Comparison of ENCODE assay signal across 14 cellular contexts in the genomic region with DNA sequence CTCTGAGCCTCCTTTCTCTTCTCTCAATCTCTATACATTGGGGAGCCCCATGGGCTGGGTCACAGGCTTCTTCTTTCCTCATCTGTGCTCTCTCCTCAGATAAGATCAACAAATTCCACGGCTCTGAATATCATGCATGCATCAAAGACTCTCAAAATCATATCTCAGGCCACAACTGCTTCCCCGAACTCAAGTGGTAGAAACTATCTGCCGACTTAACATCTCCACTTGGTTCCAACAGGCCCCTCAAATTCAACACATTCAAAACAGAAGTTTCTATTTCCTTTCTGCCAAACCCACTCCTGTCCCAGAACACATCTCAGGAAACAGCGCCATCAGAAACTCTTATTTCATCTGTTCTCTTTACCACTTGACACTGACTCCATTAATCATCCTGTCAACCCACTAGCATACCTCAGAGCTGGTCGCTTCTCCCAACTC. TPM values are rescaled to one million over a fixed set of nuclear protein-coding genes. Genes with fewer than 3 reads are reported as not detected.
DNase-seq lines count a peak whose midpoint lies in the region; ATAC-seq and TF ChIP-seq lines count a peak whose summit lies in the region.
"Had no signal": no experiment of that assay in that cellular context is flagged by ENCODE, and none has a peak within 500 bp of the region (broad histone marks: within the 10 kb centered on the region; RNA-seq: fewer than 3 reads in every experiment).

No MANE protein-coding gene starts in this region.

- no peak for TF ChIP-seq EP300 in gastroesophageal sphincter (IDR thresholded peaks at IDR 0.05)

- CTCF ChIA-PET in CD8-positive, alpha-beta T cell (lab: Charles Lee) = interaction anchor here (1.5 kb wide), 2 partner anchors 8 to 31 kb away, joined by 3 to 4 read pairs; no protein-coding TSS in a partner anchor

- H3K27me3 ChIP-seq in CD8-positive, alpha-beta T cell (ENCODE audit: insufficient read depth, low read length) = no peaks in the 10 kb centered on the region
- H3K27me3 ChIP-seq in OCI-LY3 (ENCODE audit: low read depth, low read length) = no peaks in the 10 kb centered on the region
- H3K27me3 ChIP-seq in BE2C = no peaks in the 10 kb centered on the region
- no peaks in the 10 kb centered on the region for H3K27me3 ChIP-seq in gastroesophageal sphincter
- H3K27me3 ChIP-seq: BLaER1 treated with 17β-estradiol and CSF1 and Interleukin-3, amounts not matched to agents 10 nM and 100 nM had no signal

- H3K4me1 ChIP-seq in CD8-positive, alpha-beta T cell (ENCODE audit: insufficient read depth, low read length) = no peaks in the 10 kb centered on the region
- H3K4me1 ChIP-seq in OCI-LY3 (ENCODE audit: low read length) (peaks cover 42% of the 10 kb centered on the region), BE2C (no peaks in the 10 kb centered on the region), gastroesophageal sphincter (no peaks in the 10 kb centered on the region)
- H3K4me1 ChIP-seq: parathyroid adenoma had no signal

- no peak overlapping the region for H3K27ac ChIP-seq in CD8-positive, alpha-beta T cell (ENCODE audit: low read depth, low read length)
- H3K27ac ChIP-seq in OCI-LY3 (ENCODE audit: low read length) (0 out of 2 replicates have a peak overlapping the region, but pooled peaks have one; percentile 1), gastroesophageal sphincter (no peak overlapping the region)
- H3K27ac ChIP-seq: BLaER1 treated with 17β-estradiol and CSF1 and Interleukin-3, amounts not matched to agents 10 nM and 100 nM; HL-60; parathyroid adenoma; PC-9 had no signal

- peaks cover 4% of the 10 kb centered on the region; the same call in 1 of the 2 replicates for H4K20me1 ChIP-seq in OCI-LY3 (ENCODE audit: insufficient read depth, low read length)
- H4K20me1 ChIP-seq: BLaER1 treated with 17β-estradiol and CSF1 and Interleukin-3, amounts not matched to agents 10 nM and 100 nM had no signal

- TF ChIP-seq POLR2A in gastroesophageal sphincter (IDR thresholded peaks at IDR 0.05) = no peak

- no peak overlapping the region for H3K9ac ChIP-seq in OCI-LY3 (ENCODE audit: low read length)
- H3K9ac ChIP-seq: BLaER1 treated with 17β-estradiol and CSF1 and Interleukin-3, amounts not matched to agents 10 nM and 100 nM; parathyroid adenoma had no signal

- no peak for TF ChIP-seq CTCF in CD8-positive, alpha-beta T cell (IDR thresholded peaks at IDR 0.05)
- TF ChIP-seq CTCF in OCI-LY3 (IDR thresholded peaks at IDR 0.05; ENCODE audit: low read depth, low read length) (peak; percentile 12; the same call in 1 of the 2 replicates), BE2C (IDR thresholded peaks at IDR 0.05; ENCODE audit: low read depth, low read length) (no peak), gastroesophageal sphincter (IDR thresholded peaks at IDR 0.05) (no peak)

- H3K4me3 Mint-ChIP-seq in CD8-positive, alpha-beta T cell = no peak overlapping the region
- H3K4me3 Mint-ChIP-seq in effector memory CD8-positive, alpha-beta T cell = no peak overlapping the region

- H3K36me3 ChIP-seq in CD8-positive, alpha-beta T cell (ENCODE audit: insufficient read depth, low read length) = peaks cover 15% of the 10 kb centered on the region
- H3K36me3 ChIP-seq in OCI-LY3 (replicated peaks; ENCODE audit: low read depth, low read length) (peaks cover 38% of the 10 kb centered on the region), BE2C (peaks cover 14% of the 10 kb centered on the region), gastroesophageal sphincter (peaks cover 0 to 100% of the 10 kb centered on the region in 2 donors)

- H3K27ac Mint-ChIP-seq in CD8-positive, alpha-beta T cell = peak overlapping the region; percentile 38
- peak overlapping the region; percentile 3 to 86 for H3K27ac Mint-ChIP-seq in effector memory CD8-positive, alpha-beta T cell

- H3K4me2 ChIP-seq in OCI-LY3 (ENCODE audit: low read length) = peak overlapping the region; percentile 58
- H3K4me2 ChIP-seq: BLaER1 treated with 17β-estradiol and CSF1 and Interleukin-3, amounts not matched to agents 10 nM and 100 nM; PC-9 had no signal

- no peaks in the 10 kb centered on the region for H3K79me2 ChIP-seq in OCI-LY3 (ENCODE audit: low read length)
- H3K79me2 ChIP-seq: parathyroid adenoma had no signal

- peaks cover 13% of the 10 kb centered on the region for H3K4me1 Mint-ChIP-seq in CD8-positive, alpha-beta T cell (ENCODE audit: low read depth)
- peaks cover 13 to 20% of the 10 kb centered on the region in 2 donors for H3K4me1 Mint-ChIP-seq in effector memory CD8-positive, alpha-beta T cell (ENCODE audit: low read depth in 2 of 2)

- ATAC-seq in CD8-positive, alpha-beta T cell = no peak
- ATAC-seq in GM18907 (IDR thresholded peaks at IDR 0.05; ENCODE audit: unreplicated experiment) (peak; percentile 39), GM21737 (IDR thresholded peaks at IDR 0.05; ENCODE audit: unreplicated experiment) (no peak), gastroesophageal sphincter (no peak)
- no peak for ATAC-seq in effector memory CD8-positive, alpha-beta T cell (replicated peaks)

- intact Hi-C loops in CD8-positive, alpha-beta T cell (cut with DNase I, micrococcal nuclease) = no loop called here

- peaks cover 60% of the 10 kb centered on the region for H3K36me3 Mint-ChIP-seq in CD8-positive, alpha-beta T cell
- H3K36me3 Mint-ChIP-seq in effector memory CD8-positive, alpha-beta T cell (ENCODE audit: insufficient read depth) = peaks cover 58% of the 10 kb centered on the region

- no peaks in the 10 kb centered on the region for H3K9me3 Mint-ChIP-seq in CD8-positive, alpha-beta T cell
- H3K9me3 Mint-ChIP-seq in effector memory CD8-positive, alpha-beta T cell = no peaks in the 10 kb centered on the region

- H3K4me3 ChIP-seq in CD8-positive, alpha-beta T cell (ENCODE audit: low read depth, low read length) = no peak overlapping the region
- H3K4me3 ChIP-seq in OCI-LY3 (ENCODE audit: low read length) (peak overlapping the region; percentile 4; the same call in 1 of the 2 replicates), BE2C (ENCODE audit: low read depth, low read length) (no peak overlapping the region), gastroesophageal sphincter (no peak overlapping the region)
- H3K4me3 ChIP-seq: BLaER1 treated with 17β-estradiol and CSF1 and Interleukin-3, amounts not matched to agents 10 nM and 100 nM; PC-9 had no signal

- 48 to 77% methylated on average over 4 to 5 of the region's 5 CpGs for WGBS in gastroesophageal sphincter (ENCODE audit: low coverage in 1 of 2), 2 donors

- no peaks in the 10 kb centered on the region for H3K27me3 Mint-ChIP-seq in CD8-positive, alpha-beta T cell (ENCODE audit: low read depth)
- no peaks in the 10 kb centered on the region for H3K27me3 Mint-ChIP-seq in effector memory CD8-positive, alpha-beta T cell

- DNase-seq in CD8-positive, alpha-beta T cell = no peak
- DNase-seq in effector memory CD8-positive, alpha-beta T cell = no peak
- DNase-seq in BE2C = no peak
- DNase-seq in cortex of kidney (lab: John Stamatoyannopoulos, UW) = no peak
- DNase-seq: hippocampal formation, PC-9, T1000 had no signal

- POLR2A ChIA-PET in CD8-positive, alpha-beta T cell (lab: Charles Lee) = no interaction called here

- no peak overlapping the region for H2AFZ ChIP-seq in OCI-LY3 (ENCODE audit: low read depth, low read length)
- H2AFZ ChIP-seq: parathyroid adenoma, PC-9 had no signal

- H3K9me3 ChIP-seq in CD8-positive, alpha-beta T cell (ENCODE audit: low read length) = no peaks in the 10 kb centered on the region
- H3K9me3 ChIP-seq in OCI-LY3 (ENCODE audit: insufficient read depth, low read length) (no peaks in the 10 kb centered on the region), BE2C (no peaks in the 10 kb centered on the region), gastroesophageal sphincter (no peaks in the 10 kb centered on the region)
- H3K9me3 ChIP-seq: BLaER1 treated with 17β-estradiol and CSF1 and Interleukin-3, amounts not matched to agents 10 nM and 100 nM had no signal

RNA-seq across cellular contexts. Expression of a gene that starts 16.7 kb away (rescaled TPM):
- 10 to 100 TPM; 24.0 to 32.9 TPM for total RNA-seq in CD8-positive, alpha-beta T cell
- polyA plus RNA-seq in BE2C (2012; ENCODE audit: insufficient read depth, insufficient read length, low read depth) = 6.8 TPM
- total RNA-seq in gastroesophageal sphincter = 10 to 100 TPM; 21.8 to 34.7 (median 24.3) TPM

RNA-seq across cellular contexts. Expression of a gene that starts 32.5 kb away (rescaled TPM):
- under 1 TPM; 0.05 to 0.17 TPM for total RNA-seq in CD8-positive, alpha-beta T cell
- 1.7 TPM for polyA plus RNA-seq in BE2C (2012; ENCODE audit: insufficient read depth, insufficient read length, low read depth)
- total RNA-seq in gastroesophageal sphincter = under 1 TPM in 3 of 4 donors, not detected in 1; 0.12 to 0.17 (median 0.13) TPM
